24 cellular contexts compared by ENCODE assay signal in the genomic region with DNA sequence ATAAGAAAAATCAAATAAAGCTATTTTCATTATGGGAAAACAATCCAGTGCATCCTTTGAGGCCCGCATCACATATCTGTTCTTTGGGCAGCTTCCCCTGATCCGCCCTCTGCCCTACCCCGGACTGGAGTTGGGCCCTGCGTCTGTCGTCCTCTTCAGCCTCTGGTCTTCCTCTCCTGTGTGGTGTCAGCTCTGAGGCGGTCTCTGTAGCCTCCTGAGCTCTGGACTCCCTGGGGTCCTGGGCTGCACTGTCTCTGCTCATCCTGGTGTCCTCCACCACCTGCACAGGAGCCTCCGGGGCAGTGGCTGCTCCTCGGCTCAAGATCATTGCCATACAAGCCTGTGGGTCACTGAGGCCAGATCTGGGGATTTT. TPM values are rescaled to one million over a fixed set of nuclear protein-coding genes. Genes with fewer than 3 reads are reported as not detected.
DNase-seq lines count a peak whose midpoint lies in the region; ATAC-seq and TF ChIP-seq lines count a peak whose summit lies in the region.
"Had no signal": no experiment of that assay in that cellular context is flagged by ENCODE, and none has a peak within 500 bp of the region (broad histone marks: within the 10 kb centered on the region; RNA-seq: fewer than 3 reads in every experiment).

No MANE protein-coding gene starts in this region.

- no peaks in the 10 kb centered on the region for H3K4me1 ChIP-seq in PC-3 (ENCODE audit: insufficient read depth, low read length)
- H3K4me1 ChIP-seq: lower lobe of right lung, transverse colon had no signal

- no peaks in the 10 kb centered on the region for H4K20me1 ChIP-seq in PC-3 (ENCODE audit: low read length)

- POLR2A ChIA-PET in activated CD4-positive, alpha-beta T cell treated with anti-CD3 and anti-CD28 coated beads, Interleukin-2, amount 10 ng/mL, durations not matched to agents 7 days and 5 days (lab: Charles Lee): no interaction called here
- POLR2A ChIA-PET in activated CD4-positive, alpha-beta T cell treated with anti-CD3 and anti-CD28 coated beads for 36 hours (lab: Charles Lee): no interaction called here
- POLR2A ChIA-PET in PC-3 (lab: Charles Lee; ENCODE audit: unreplicated experiment): no interaction called here

- BruUV-seq in PC-3 (replicated peaks; lab: Mats Ljungman, UMichigan): no TSS peak

- no peaks in the 10 kb centered on the region for H3K9me2 ChIP-seq in PC-3 (replicated peaks; ENCODE audit: low read length)

- ATAC-seq in activated CD4-positive, alpha-beta T cell treated with anti-CD3 and anti-CD28 coated beads for 36 hours: no peak
- peak; percentile 8 for ATAC-seq in HG03558 (IDR thresholded peaks at IDR 0.05; ENCODE audit: extremely low read depth, unreplicated experiment)
- no peak for ATAC-seq in PC-3
- ATAC-seq: naive thymus-derived CD4-positive, alpha-beta T cell; WTC11 had no signal

- H3K27ac Mint-ChIP-seq in activated CD4-positive, alpha-beta T cell treated with anti-CD3 and anti-CD28 coated beads, Interleukin-2, amount 10 ng/mL, durations not matched to agents 7 days and 5 days: peak overlapping the region; percentile 52
- no peak overlapping the region for H3K27ac Mint-ChIP-seq in activated CD4-positive, alpha-beta T cell treated with anti-CD3 and anti-CD28 coated beads for 36 hours
- no peak overlapping the region for H3K27ac Mint-ChIP-seq in immature natural killer cell
- H3K27ac Mint-ChIP-seq: activated T-helper 1 cell treated with anti-CD3 and anti-CD28 coated beads, Interleukin-12 subunit alpha, Interleukin-12 subunit beta, Interleukin-2, Interleukin-4 antibody, amounts not matched to agents 30 ng/mL and 10 ng/mL and 1 ng/mL, durations not matched to agents 14 hours and 24 hours and 36 hours; WTC11 had no signal

- H3K27me3 Mint-ChIP-seq in activated CD4-positive, alpha-beta T cell treated with anti-CD3 and anti-CD28 coated beads, Interleukin-2, amount 10 ng/mL, durations not matched to agents 7 days and 5 days: no peaks in the 10 kb centered on the region
- H3K27me3 Mint-ChIP-seq in activated CD4-positive, alpha-beta T cell treated with anti-CD3 and anti-CD28 coated beads for 36 hours: no peaks in the 10 kb centered on the region
- no peaks in the 10 kb centered on the region for H3K27me3 Mint-ChIP-seq in immature natural killer cell (ENCODE audit: low read depth in 3 of 3)
- H3K27me3 Mint-ChIP-seq: naive thymus-derived CD4-positive, alpha-beta T cell; progenitor cell of endocrine pancreas had no signal

- H3K27me3 ChIP-seq in layer of hippocampus (ENCODE audit: control insufficient read depth, insufficient read depth, low read length) (no peaks in the 10 kb centered on the region), PC-3 (ENCODE audit: low read length) (no peaks in the 10 kb centered on the region)
- H3K27me3 ChIP-seq: esophagus squamous epithelium, transverse colon had no signal

- peaks cover 8% of the 10 kb centered on the region for H3K36me3 Mint-ChIP-seq in activated CD4-positive, alpha-beta T cell treated with anti-CD3 and anti-CD28 coated beads, Interleukin-2, amount 10 ng/mL, durations not matched to agents 7 days and 5 days (ENCODE audit: low read depth)
- H3K36me3 Mint-ChIP-seq in activated CD4-positive, alpha-beta T cell treated with anti-CD3 and anti-CD28 coated beads for 36 hours (ENCODE audit: low read depth): peaks cover 18% of the 10 kb centered on the region
- peaks cover 0 to 19% (median 0%) of the 10 kb centered on the region in 3 donors for H3K36me3 Mint-ChIP-seq in immature natural killer cell
- H3K36me3 Mint-ChIP-seq: WTC11 had no signal

- H3K4me2 ChIP-seq in PC-3 (ENCODE audit: low read length): no peak overlapping the region
- H3K4me2 ChIP-seq: smooth muscle cell had no signal

- H3K4me3 ChIP-seq in PC-3 (ENCODE audit: low read length): no peak overlapping the region
- H3K4me3 ChIP-seq: esophagus squamous epithelium, lower lobe of right lung, smooth muscle cell, transverse colon had no signal

- H3K9ac ChIP-seq in PC-3 (ENCODE audit: low read length): no peak overlapping the region

- no peaks in the 10 kb centered on the region for H3K36me3 ChIP-seq in PC-3 (ENCODE audit: low read depth, low read length)

- CTCF ChIA-PET in activated CD4-positive, alpha-beta T cell treated with anti-CD3 and anti-CD28 coated beads, Interleukin-2, amount 10 ng/mL, durations not matched to agents 7 days and 5 days (lab: Charles Lee): interaction anchor here (0.7 to 3.1 kb wide), 3 partner anchors 9 to 56 kb away, joined by 3 to 10 read pairs (median 3); no protein-coding TSS in a partner anchor
- CTCF ChIA-PET in activated CD4-positive, alpha-beta T cell treated with anti-CD3 and anti-CD28 coated beads for 36 hours (lab: Charles Lee): interaction anchor here (1.6 kb wide), 1 partner anchor 9 kb away, joined by 9 read pairs; no protein-coding TSS in a partner anchor
- CTCF ChIA-PET in PC-3 (lab: Charles Lee): no interaction called here

- intact Hi-C loops in activated CD4-positive, alpha-beta T cell treated with anti-CD3 and anti-CD28 coated beads for 36 hours (cut with DNase I, micrococcal nuclease): no loop called here
- intact Hi-C loops in PC-3 (cut with micrococcal nuclease): no loop called here

- H2AFZ ChIP-seq in PC-3 (ENCODE audit: low read length): no peak overlapping the region

- H3K4me1 Mint-ChIP-seq in activated CD4-positive, alpha-beta T cell treated with anti-CD3 and anti-CD28 coated beads, Interleukin-2, amount 10 ng/mL, durations not matched to agents 7 days and 5 days: peaks cover 2% of the 10 kb centered on the region
- H3K4me1 Mint-ChIP-seq in activated CD4-positive, alpha-beta T cell treated with anti-CD3 and anti-CD28 coated beads for 36 hours: no peaks in the 10 kb centered on the region
- no peaks in the 10 kb centered on the region for H3K4me1 Mint-ChIP-seq in immature natural killer cell
- H3K4me1 Mint-ChIP-seq: WTC11 had no signal

- H3F3A ChIP-seq in PC-3 (ENCODE audit: low read length, unreplicated experiment): no peaks in the 10 kb centered on the region

- H3K4me3 Mint-ChIP-seq in activated CD4-positive, alpha-beta T cell treated with anti-CD3 and anti-CD28 coated beads, Interleukin-2, amount 10 ng/mL, durations not matched to agents 7 days and 5 days: no peak overlapping the region
- no peak overlapping the region for H3K4me3 Mint-ChIP-seq in activated CD4-positive, alpha-beta T cell treated with anti-CD3 and anti-CD28 coated beads for 36 hours
- no peak overlapping the region for H3K4me3 Mint-ChIP-seq in immature natural killer cell
- H3K4me3 Mint-ChIP-seq: activated T-helper 1 cell treated with anti-CD3 and anti-CD28 coated beads, Interleukin-12 subunit alpha, Interleukin-12 subunit beta, Interleukin-2, Interleukin-4 antibody, amounts not matched to agents 30 ng/mL and 10 ng/mL and 1 ng/mL, durations not matched to agents 14 hours and 24 hours and 36 hours; naive thymus-derived CD4-positive, alpha-beta T cell; WTC11 had no signal

- TF ChIP-seq CTCF in PC-3 (conservative IDR thresholded peaks at IDR 0.05; ENCODE audit: low read depth, low read length): no peak

- no peak for DNase-seq in activated CD4-positive, alpha-beta T cell treated with anti-CD3 and anti-CD28 coated beads, Interleukin-2, amount 10 ng/mL, durations not matched to agents 7 days and 5 days
- no peak for DNase-seq in activated CD4-positive, alpha-beta T cell treated with anti-CD3 and anti-CD28 coated beads for 36 hours
- DNase-seq in PC-3 (no peak), SW 1271 (lab: John Stamatoyannopoulos, UW) (no peak), immature natural killer cell (no peak)
- DNase-seq: DMS 273 treated with DMSO at 0.1 percent for 48 hours; effector CD4-positive, alpha-beta T cell; esophagus squamous epithelium; glutamatergic neuron; lower lobe of right lung; naive thymus-derived CD4-positive, alpha-beta T cell; NCI-H1694; NCI-H446; SHP77 treated with DMSO at 0.1 percent for 48 hours; transverse colon had no signal

- H3K9me3 ChIP-seq in PC-3 (ENCODE audit: low read length): no peaks in the 10 kb centered on the region
- H3K9me3 ChIP-seq: esophagus squamous epithelium, lower lobe of right lung, transverse colon had no signal

- no peaks in the 10 kb centered on the region for H3K79me2 ChIP-seq in PC-3 (ENCODE audit: low read length)

- no peaks in the 10 kb centered on the region for H3K9me3 Mint-ChIP-seq in activated CD4-positive, alpha-beta T cell treated with anti-CD3 and anti-CD28 coated beads, Interleukin-2, amount 10 ng/mL, durations not matched to agents 7 days and 5 days
- no peaks in the 10 kb centered on the region for H3K9me3 Mint-ChIP-seq in activated CD4-positive, alpha-beta T cell treated with anti-CD3 and anti-CD28 coated beads for 36 hours (ENCODE audit: low read depth)
- no peaks in the 10 kb centered on the region for H3K9me3 Mint-ChIP-seq in immature natural killer cell
- H3K9me3 Mint-ChIP-seq: activated T-helper 1 cell treated with anti-CD3 and anti-CD28 coated beads, Interleukin-12 subunit alpha, Interleukin-12 subunit beta, Interleukin-2, Interleukin-4 antibody, amounts not matched to agents 30 ng/mL and 10 ng/mL and 1 ng/mL, durations not matched to agents 14 hours and 24 hours and 36 hours; naive thymus-derived CD4-positive, alpha-beta T cell; WTC11 had no signal

- peak overlapping the region; percentile 87 for H3K27ac ChIP-seq in layer of hippocampus (ENCODE audit: low read depth, low read length)
- peak overlapping the region; percentile 84 for H3K27ac ChIP-seq in temporal lobe (ENCODE audit: low read depth, low read length)
- no peak overlapping the region for H3K27ac ChIP-seq in PC-3 (ENCODE audit: low read length)
- H3K27ac ChIP-seq: 22Rv1, C4-2B, esophagus squamous epithelium, lower lobe of right lung, transverse colon had no signal

RNA-seq across cellular contexts. Expression of a gene that starts 7.4 kb away (rescaled TPM):
- under 1 TPM; 0.50 to 0.60 TPM for total RNA-seq in activated CD4-positive, alpha-beta T cell treated with anti-CD3 and anti-CD28 coated beads, Interleukin-2, amount 10 ng/mL, durations not matched to agents 7 days and 5 days
- under 1 TPM; 0.59 to 0.79 TPM for total RNA-seq in activated CD4-positive, alpha-beta T cell treated with anti-CD3 and anti-CD28 coated beads for 36 hours
- total RNA-seq in temporal lobe (4.2 TPM), PC-3 (2014; rRNA removed) (0.77 TPM in 1 of 2 replicates, not detected in the other)
- 1 to 10 TPM in 2 of 3 donors, under 1 TPM in 1; 0.40 to 1.8 (median 1.3) TPM for polyA plus RNA-seq in immature natural killer cell
- total RNA-seq: smooth muscle cell had no signal

RNA-seq across cellular contexts. Expression of a gene that starts 18.6 kb away (rescaled TPM):
- total RNA-seq in activated CD4-positive, alpha-beta T cell treated with anti-CD3 and anti-CD28 coated beads, Interleukin-2, amount 10 ng/mL, durations not matched to agents 7 days and 5 days: 100 to 1,000 TPM; 347 to 380 TPM
- 100 to 1,000 TPM; 221 to 233 TPM for total RNA-seq in activated CD4-positive, alpha-beta T cell treated with anti-CD3 and anti-CD28 coated beads for 36 hours
- total RNA-seq in temporal lobe (88.0 TPM), PC-3 (2014; rRNA removed) (410 and 450 TPM in 2 replicates)
- 100 to 1,000 TPM; 865 to 973 (median 950) TPM for polyA plus RNA-seq in immature natural killer cell

RNA-seq across cellular contexts. Expression of a gene that starts 48.4 kb away (rescaled TPM):
- total RNA-seq in activated CD4-positive, alpha-beta T cell treated with anti-CD3 and anti-CD28 coated beads, Interleukin-2, amount 10 ng/mL, durations not matched to agents 7 days and 5 days: 100 to 1,000 TPM; 122 to 125 TPM
- total RNA-seq in activated CD4-positive, alpha-beta T cell treated with anti-CD3 and anti-CD28 coated beads for 36 hours: 100 to 1,000 TPM in 1 of 2 experiments, 10 to 100 TPM in 1; 92.2 to 108 TPM
- total RNA-seq in temporal lobe (26.8 TPM), PC-3 (2014; rRNA removed) (24.3 and 62.3 TPM in 2 replicates)
- 10 to 100 TPM; 59.4 to 83.6 (median 82.2) TPM for polyA plus RNA-seq in immature natural killer cell

RNA-seq across cellular contexts. Expression of a gene that starts 50.5 kb away (rescaled TPM):
- total RNA-seq in activated CD4-positive, alpha-beta T cell treated with anti-CD3 and anti-CD28 coated beads, Interleukin-2, amount 10 ng/mL, durations not matched to agents 7 days and 5 days: 10 to 100 TPM; 67.3 to 77.7 TPM
- 100 to 1,000 TPM in 1 of 2 experiments, 10 to 100 TPM in 1; 95.5 to 111 TPM for total RNA-seq in activated CD4-positive, alpha-beta T cell treated with anti-CD3 and anti-CD28 coated beads for 36 hours
- 29.0 TPM for total RNA-seq in temporal lobe
- total RNA-seq in PC-3 (2014; rRNA removed): 83.7 and 92.4 TPM in 2 replicates
- polyA plus RNA-seq in immature natural killer cell: 100 to 1,000 TPM in 2 of 3 donors, 10 to 100 TPM in 1; 67.1 to 168 (median 102) TPM
